Comparison of ENCODE assay signal across 24 cellular contexts in genomic region chr15:71844916-71845315, GRCh38. TPM values are rescaled to one million over a fixed set of nuclear protein-coding genes. Genes with fewer than 3 reads are reported as not detected.
"Had no signal": no experiment of that assay in that cellular context is flagged by ENCODE, and none has a peak within 500 bp of the region (broad histone marks: within the 10 kb centered on the region; RNA-seq: fewer than 3 reads in every experiment).

No MANE protein-coding gene starts in this region.

- H3K4me1 Mint-ChIP-seq: nephron progenitor cell; stimulated activated naive B cell treated with anti-CD40 and anti-IgM and Interleukin-4, amounts not matched to agents 10 μg/mL and 1 μg/mL and 100 μg/mL, for 72 hours had no signal

- H3K4me3 ChIP-seq: esophagus squamous epithelium, lower lobe of right lung, prostate gland, sigmoid colon, thoracic aorta, tibial nerve, upper lobe of right lung, vagina had no signal

- H3K4me3 Mint-ChIP-seq: endodermal cell; naive thymus-derived CD8-positive, alpha-beta T cell; nephron progenitor cell; stimulated activated naive B cell treated with anti-CD40 and anti-IgM and Interleukin-4, amounts not matched to agents 10 μg/mL and 1 μg/mL and 100 μg/mL, for 72 hours; stimulated activated naive CD8-positive, alpha-beta T cell treated with anti-CD3 and anti-CD28 coated beads, Interleukin-15, Interleukin-2, amounts not matched to agents 100 ng/mL and 50 ng/mL, for 24 hours had no signal

- H3K9me3 Mint-ChIP-seq: endodermal cell; naive thymus-derived CD8-positive, alpha-beta T cell; nephron progenitor cell; stimulated activated naive B cell treated with anti-CD40 and anti-IgM and Interleukin-4, amounts not matched to agents 10 μg/mL and 1 μg/mL and 100 μg/mL, for 72 hours; stimulated activated naive CD8-positive, alpha-beta T cell treated with anti-CD3 and anti-CD28 coated beads, Interleukin-15, Interleukin-2, amounts not matched to agents 100 ng/mL and 50 ng/mL, for 24 hours had no signal

- H3K9me3 ChIP-seq: esophagus squamous epithelium, lower lobe of right lung, prostate gland, sigmoid colon, thoracic aorta, tibial nerve, upper lobe of right lung, vagina had no signal

- H3K27ac ChIP-seq: esophagus squamous epithelium, lower lobe of right lung, prostate gland, sigmoid colon, thoracic aorta, tibial nerve, upper lobe of right lung, vagina had no signal

- ATAC-seq: left ventricle myocardium superior; lower lobe of right lung; naive thymus-derived CD8-positive, alpha-beta T cell; right cardiac atrium; stimulated activated naive B cell treated with anti-CD40 and anti-IgM and Interleukin-4, amounts not matched to agents 10 μg/mL and 1 μg/mL and 100 μg/mL, for 72 hours; upper lobe of right lung had no signal

- DNase-seq: effector CD8-positive, alpha-beta T cell; endodermal cell; erythroblast; esophagus squamous epithelium; foreskin melanocyte; left ventricle myocardium superior; lower lobe of right lung; naive thymus-derived CD8-positive, alpha-beta T cell; nephron progenitor cell; nucleus accumbens; right cardiac atrium; sigmoid colon; stimulated activated CD4-positive, alpha-beta T cell treated with anti-CD3 and anti-CD28 coated beads, Interleukin-15, amount 100 ng/mL, for 24 hours; stimulated activated CD4-positive, alpha-beta T cell treated with anti-CD3 and anti-CD28 coated beads, Interleukin-2, amount 100 ng/mL, for 48 hours; stimulated activated naive B cell treated with anti-CD40 and anti-IgM and Interleukin-4, amounts not matched to agents 10 μg/mL and 1 μg/mL and 100 μg/mL, for 72 hours; upper lobe of right lung had no signal

- H3K4me1 ChIP-seq: esophagus squamous epithelium, lower lobe of right lung, prostate gland, sigmoid colon, tibial nerve, upper lobe of right lung, vagina had no signal

- H3K27me3 Mint-ChIP-seq: naive thymus-derived CD8-positive, alpha-beta T cell; stimulated activated naive B cell treated with anti-CD40 and anti-IgM and Interleukin-4, amounts not matched to agents 10 μg/mL and 1 μg/mL and 100 μg/mL, for 72 hours; stimulated activated naive CD8-positive, alpha-beta T cell treated with anti-CD3 and anti-CD28 coated beads, Interleukin-15, Interleukin-2, amounts not matched to agents 100 ng/mL and 50 ng/mL, for 24 hours had no signal

- H3K36me3 ChIP-seq: prostate gland had no signal

- H3K27ac Mint-ChIP-seq: endodermal cell; naive thymus-derived CD8-positive, alpha-beta T cell; nephron progenitor cell; stimulated activated naive B cell treated with anti-CD40 and anti-IgM and Interleukin-4, amounts not matched to agents 10 μg/mL and 1 μg/mL and 100 μg/mL, for 72 hours; stimulated activated naive CD8-positive, alpha-beta T cell treated with anti-CD3 and anti-CD28 coated beads, Interleukin-15, Interleukin-2, amounts not matched to agents 100 ng/mL and 50 ng/mL, for 24 hours had no signal

- H3K27me3 ChIP-seq: esophagus squamous epithelium, sigmoid colon, tibial nerve, upper lobe of right lung, vagina had no signal

RNA-seq across cellular contexts. Expression of gene NR2E3, which starts 34.6 kb away (rescaled TPM):
- total RNA-seq: left ventricle myocardium superior; lower lobe of right lung; mesenteric fat pad; myocyte; naive thymus-derived CD8-positive, alpha-beta T cell; osteocyte had no signal
